Comparison of ENCODE assay signal across 1 cellular context in the genomic region with DNA sequence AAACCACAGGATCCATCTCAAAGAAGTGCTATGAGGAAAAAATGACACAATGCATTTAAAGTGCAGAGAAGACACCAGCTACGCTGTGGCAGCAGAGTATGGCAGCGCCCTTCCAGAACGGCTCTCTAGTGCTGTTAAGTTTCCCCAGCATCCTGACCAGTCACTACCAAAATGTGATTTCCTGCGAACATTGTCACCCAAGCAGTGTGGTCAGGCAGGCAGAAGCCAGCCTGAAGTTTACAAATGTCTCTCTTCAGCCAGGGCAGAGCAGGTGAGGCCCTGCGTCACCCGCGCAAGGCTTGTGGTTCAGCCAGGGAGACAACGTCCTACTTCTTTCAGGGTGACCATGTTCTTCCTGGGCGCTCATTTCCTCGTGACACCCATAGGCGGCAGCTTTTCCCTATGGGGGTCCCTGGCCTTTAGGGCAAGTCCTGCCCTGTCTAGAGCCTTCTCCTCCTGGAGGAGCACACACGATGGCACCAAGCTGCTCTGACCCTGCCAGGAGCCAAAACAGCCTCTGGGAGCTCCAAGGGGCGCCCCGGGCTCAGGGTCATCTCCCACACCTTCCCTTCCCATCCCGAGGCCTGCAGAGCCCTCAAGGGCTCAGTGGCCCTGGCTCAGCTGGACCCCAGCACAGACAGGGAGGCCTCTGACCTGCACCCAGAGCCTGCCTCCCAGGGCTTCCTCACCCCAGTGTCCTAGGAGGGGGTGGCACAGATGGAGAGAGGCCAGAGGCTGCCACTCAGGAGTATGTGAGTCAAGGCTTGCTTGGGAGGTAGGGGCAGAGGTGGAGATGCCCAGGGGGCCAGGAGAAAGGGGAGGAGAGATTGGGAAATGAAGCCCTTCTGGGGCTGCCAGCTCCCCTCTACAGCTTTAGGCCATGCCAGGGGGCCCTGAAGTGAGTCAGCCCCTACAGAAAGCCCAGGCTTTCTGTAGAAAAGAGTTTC.
TF ChIP-seq lines count a peak whose summit lies in the region.

No MANE protein-coding gene starts in this region.

TF ChIP-seq in HepG2, 621 proteins besides CTCF, POLR2A, EP300 and RAD21 (continued from another document and continues in another):
- TF ChIP-seq, protein P1, sequence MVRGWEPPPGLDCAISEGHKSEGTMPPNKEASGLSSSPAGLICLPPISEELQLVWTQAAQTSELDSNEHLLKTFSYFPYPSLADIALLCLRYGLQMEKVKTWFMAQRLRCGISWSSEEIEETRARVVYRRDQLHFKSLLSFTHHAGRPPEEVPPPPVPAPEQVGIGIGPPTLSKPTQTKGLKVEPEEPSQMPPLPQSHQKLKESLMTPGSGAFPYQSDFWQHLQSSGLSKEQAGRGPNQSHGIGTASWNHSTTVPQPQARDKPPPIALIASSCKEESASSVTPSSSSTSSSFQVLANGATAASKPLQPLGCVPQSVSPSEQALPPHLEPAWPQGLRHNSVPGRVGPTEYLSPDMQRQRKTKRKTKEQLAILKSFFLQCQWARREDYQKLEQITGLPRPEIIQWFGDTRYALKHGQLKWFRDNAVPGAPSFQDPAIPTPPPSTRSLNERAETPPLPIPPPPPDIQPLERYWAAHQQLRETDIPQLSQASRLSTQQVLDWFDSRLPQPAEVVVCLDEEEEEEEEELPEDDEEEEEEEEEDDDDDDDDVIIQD (CRISPR knock-in tag; IDR thresholded peaks at IDR 0.05; ENCODE audit: low read depth): peak; percentile 25; the same call in 1 of the 2 replicates
- TF ChIP-seq, protein P2, sequence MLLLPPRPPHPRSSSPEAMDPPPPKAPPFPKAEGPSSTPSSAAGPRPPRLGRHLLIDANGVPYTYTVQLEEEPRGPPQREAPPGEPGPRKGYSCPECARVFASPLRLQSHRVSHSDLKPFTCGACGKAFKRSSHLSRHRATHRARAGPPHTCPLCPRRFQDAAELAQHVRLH (CRISPR knock-in tag; IDR thresholded peaks at IDR 0.05; ENCODE audit: borderline replicate concordance, low read depth): peak; percentile 94
- TF ChIP-seq ZNF724P (CRISPR knock-in tag; IDR thresholded peaks at IDR 0.05; ENCODE audit: borderline replicate concordance) (no peak), HOXD1 (CRISPR knock-in tag; IDR thresholded peaks at IDR 0.05) (peak; percentile 16; the same call in 1 of the 2 replicates), POLR2G (IDR thresholded peaks at IDR 0.05; ENCODE audit: low read depth, low read length) (no peak; the same call in 1 of the 2 replicates), NFE2L2 (IDR thresholded peaks at IDR 0.05; ENCODE audit: low read length) (no peak), ZFP62 (CRISPR knock-in tag; IDR thresholded peaks at IDR 0.05) (no peak), PLRG1 (conservative IDR thresholded peaks at IDR 0.05) (no peak), SOX13 (IDR thresholded peaks at IDR 0.05) (no peak), SOX13 (CRISPR knock-in tag; conservative IDR thresholded peaks at IDR 0.05 in 1 of 2, IDR thresholded peaks at IDR 0.05 in 1 of 2) (peak in 1 of 2 experiments; percentile 45; a peak in 1 of 4 replicates), ZNF101 (CRISPR knock-in tag; IDR thresholded peaks at IDR 0.05; ENCODE audit: borderline replicate concordance, low read depth) (no peak), NR2C2 (CRISPR knock-in tag; IDR thresholded peaks at IDR 0.05; ENCODE audit: borderline replicate concordance) (peak; percentile 42; the same call in 1 of the 2 replicates), ZNF329 (CRISPR knock-in tag; IDR thresholded peaks at IDR 0.05; ENCODE audit: low read depth) (no peak), ZFP36L2 (CRISPR knock-in tag; IDR thresholded peaks at IDR 0.05) (no peak), FOXC1 (CRISPR knock-in tag; IDR thresholded peaks at IDR 0.05; ENCODE audit: borderline replicate concordance) (no peak), IKZF1 (IDR thresholded peaks at IDR 0.05) (no peak), ZNF577 (CRISPR knock-in tag; IDR thresholded peaks at IDR 0.05; ENCODE audit: borderline replicate concordance, low read depth) (no peak), XRCC5 (optimal IDR thresholded peaks at IDR 0.05; ENCODE audit: low read length) (peak; percentile 83), ZBTB38 (CRISPR knock-in tag; IDR thresholded peaks at IDR 0.05) (peak; percentile 89; the same call in 1 of the 2 replicates), ELF1 (CRISPR knock-in tag; IDR thresholded peaks at IDR 0.05) (peak; percentile 66), ZNF746 (CRISPR knock-in tag; IDR thresholded peaks at IDR 0.05) (no peak), MZF1 (CRISPR knock-in tag; IDR thresholded peaks at IDR 0.05; ENCODE audit: borderline replicate concordance) (0 out of 2 replicates have a peak, but pooled peaks have one; percentile 91), KDM4B (CRISPR knock-in tag; IDR thresholded peaks at IDR 0.05) (peak; percentile 71; the same call in 1 of the 2 replicates), ZNF383 (CRISPR knock-in tag; IDR thresholded peaks at IDR 0.05; ENCODE audit: borderline replicate concordance) (peak; percentile 82; the same call in 1 of the 2 replicates), ZNF816 (CRISPR knock-in tag; IDR thresholded peaks at IDR 0.05; ENCODE audit: borderline replicate concordance) (no peak), SRSF9 (IDR thresholded peaks at IDR 0.05; ENCODE audit: borderline replicate concordance, insufficient read depth, low read depth, low read length, poor library complexity, severe bottlenecking) (no peak), ZFP41 (CRISPR knock-in tag; IDR thresholded peaks at IDR 0.05; ENCODE audit: borderline replicate concordance) (no peak), FOXO1 (CRISPR knock-in tag; IDR thresholded peaks at IDR 0.05) (peak; percentile 58; the same call in 1 of the 2 replicates), TBP (CRISPR knock-in tag; IDR thresholded peaks at IDR 0.05) (no peak), ZFP82 (CRISPR knock-in tag; IDR thresholded peaks at IDR 0.05; ENCODE audit: borderline replicate concordance) (no peak), SIX1 (CRISPR knock-in tag; IDR thresholded peaks at IDR 0.05; ENCODE audit: borderline replicate concordance) (peak; percentile 45; the same call in 1 of the 2 replicates), ZNF629 (CRISPR knock-in tag; conservative IDR thresholded peaks at IDR 0.05) (peak; percentile 50; the same call in 1 of the 2 replicates), SRY (CRISPR knock-in tag; IDR thresholded peaks at IDR 0.05) (no peak), ZNF83 (CRISPR knock-in tag; IDR thresholded peaks at IDR 0.05; ENCODE audit: borderline replicate concordance) (0 out of 2 replicates have a peak, but pooled peaks have one; percentile 22), JUNB (CRISPR knock-in tag; IDR thresholded peaks at IDR 0.05; ENCODE audit: borderline replicate concordance) (no peak), PHF21A (CRISPR knock-in tag; IDR thresholded peaks at IDR 0.05) (no peak), KLF11 (CRISPR knock-in tag; IDR thresholded peaks at IDR 0.05) (peak; percentile 43; the same call in 1 of the 2 replicates), FOXK2 (IDR thresholded peaks at IDR 0.05) (no peak), POGZ (CRISPR knock-in tag; IDR thresholded peaks at IDR 0.05) (no peak; the same call in 1 of the 2 replicates), ZSCAN30 (CRISPR knock-in tag; IDR thresholded peaks at IDR 0.05) (no peak), U2AF1 (optimal IDR thresholded peaks at IDR 0.05; ENCODE audit: low read depth, low read length) (no peak), ZNF460 (CRISPR knock-in tag; IDR thresholded peaks at IDR 0.05; ENCODE audit: borderline replicate concordance) (no peak), SP5 (CRISPR knock-in tag; IDR thresholded peaks at IDR 0.05; ENCODE audit: borderline replicate concordance, low read depth) (peak; percentile 69), ZC3H4 (CRISPR knock-in tag; IDR thresholded peaks at IDR 0.05; ENCODE audit: borderline replicate concordance) (no peak), JUN (CRISPR knock-in tag; IDR thresholded peaks at IDR 0.05) (0 out of 2 replicates have a peak, but pooled peaks have one; percentile 37), NR2F6 (IDR thresholded peaks at IDR 0.05) (no peak), NR2F6 (CRISPR knock-in tag; IDR thresholded peaks at IDR 0.05) (peak; percentile 61), ZMYM3 (CRISPR knock-in tag; IDR thresholded peaks at IDR 0.05) (peak; percentile 70), XBP1 (CRISPR knock-in tag; IDR thresholded peaks at IDR 0.05) (peak; percentile 42; the same call in 1 of the 2 replicates), ATF7 (IDR thresholded peaks at IDR 0.05) (no peak), ATF7 (CRISPR knock-in tag; IDR thresholded peaks at IDR 0.05) (no peak), RFXAP (CRISPR knock-in tag; IDR thresholded peaks at IDR 0.05; ENCODE audit: borderline replicate concordance) (0 out of 2 replicates have a peak, but pooled peaks have one; percentile 65), ZNF24 (IDR thresholded peaks at IDR 0.05) (no peak), GATA4 (IDR thresholded peaks at IDR 0.05; ENCODE audit: borderline replicate concordance, low read depth) (no peak), DNMT1 (CRISPR knock-in tag; IDR thresholded peaks at IDR 0.05) (no peak), NFATC3 (CRISPR knock-in tag; IDR thresholded peaks at IDR 0.05) (peak; percentile 74; the same call in 1 of the 2 replicates), ZNF652 (CRISPR knock-in tag; IDR thresholded peaks at IDR 0.05; ENCODE audit: borderline replicate concordance, low read depth) (no peak), SMARCE1 (IDR thresholded peaks at IDR 0.05; ENCODE audit: borderline replicate concordance) (no peak)
- TF ChIP-seq, protein P3, sequence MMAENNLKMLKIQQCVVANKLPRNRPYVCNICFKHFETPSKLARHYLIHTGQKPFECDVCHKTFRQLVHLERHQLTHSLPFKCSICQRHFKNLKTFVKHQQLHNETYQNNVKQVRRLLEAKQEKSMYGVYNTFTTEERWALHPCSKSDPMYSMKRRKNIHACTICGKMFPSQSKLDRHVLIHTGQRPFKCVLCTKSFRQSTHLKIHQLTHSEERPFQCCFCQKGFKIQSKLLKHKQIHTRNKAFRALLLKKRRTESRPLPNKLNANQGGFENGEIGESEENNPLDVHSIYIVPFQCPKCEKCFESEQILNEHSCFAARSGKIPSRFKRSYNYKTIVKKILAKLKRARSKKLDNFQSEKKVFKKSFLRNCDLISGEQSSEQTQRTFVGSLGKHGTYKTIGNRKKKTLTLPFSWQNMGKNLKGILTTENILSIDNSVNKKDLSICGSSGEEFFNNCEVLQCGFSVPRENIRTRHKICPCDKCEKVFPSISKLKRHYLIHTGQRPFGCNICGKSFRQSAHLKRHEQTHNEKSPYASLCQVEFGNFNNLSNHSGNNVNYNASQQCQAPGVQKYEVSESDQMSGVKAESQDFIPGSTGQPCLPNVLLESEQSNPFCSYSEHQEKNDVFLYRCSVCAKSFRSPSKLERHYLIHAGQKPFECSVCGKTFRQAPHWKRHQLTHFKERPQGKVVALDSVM (CRISPR knock-in tag; IDR thresholded peaks at IDR 0.05): no peak
- TF ChIP-seq, protein P4, sequence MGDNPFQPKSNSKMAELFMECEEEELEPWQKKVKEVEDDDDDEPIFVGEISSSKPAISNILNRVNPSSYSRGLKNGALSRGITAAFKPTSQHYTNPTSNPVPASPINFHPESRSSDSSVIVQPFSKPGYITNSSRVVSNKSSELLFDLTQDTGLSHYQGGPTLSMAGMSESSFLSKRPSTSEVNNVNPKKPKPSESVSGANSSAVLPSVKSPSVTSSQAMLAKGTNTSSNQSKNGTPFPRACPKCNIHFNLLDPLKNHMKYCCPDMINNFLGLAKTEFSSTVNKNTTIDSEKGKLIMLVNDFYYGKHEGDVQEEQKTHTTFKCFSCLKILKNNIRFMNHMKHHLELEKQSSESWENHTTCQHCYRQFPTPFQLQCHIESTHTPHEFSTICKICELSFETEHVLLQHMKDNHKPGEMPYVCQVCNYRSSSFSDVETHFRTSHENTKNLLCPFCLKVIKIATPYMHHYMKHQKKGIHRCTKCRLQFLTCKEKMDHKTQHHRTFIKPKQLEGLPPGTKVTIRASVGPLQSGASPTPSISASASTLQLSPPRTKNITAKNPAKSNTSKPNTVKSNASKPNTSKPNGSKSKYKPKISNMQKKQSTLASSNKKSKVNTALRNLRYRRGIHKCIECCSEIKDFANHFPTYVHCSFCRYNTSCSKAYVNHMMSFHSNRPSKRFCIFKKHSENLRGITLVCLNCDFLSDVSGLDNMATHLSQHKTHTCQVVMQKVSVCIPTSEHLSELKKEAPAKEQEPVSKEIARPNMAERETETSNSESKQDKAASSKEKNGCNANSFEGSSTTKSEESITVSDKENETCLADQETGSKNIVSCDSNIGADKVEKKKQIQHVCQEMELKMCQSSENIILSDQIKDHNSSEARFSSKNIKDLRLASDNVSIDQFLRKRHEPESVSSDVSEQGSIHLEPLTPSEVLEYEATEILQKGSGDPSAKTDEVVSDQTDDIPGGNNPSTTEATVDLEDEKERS (CRISPR knock-in tag; IDR thresholded peaks at IDR 0.05): peak; percentile 85
- TF ChIP-seq, protein P5, sequence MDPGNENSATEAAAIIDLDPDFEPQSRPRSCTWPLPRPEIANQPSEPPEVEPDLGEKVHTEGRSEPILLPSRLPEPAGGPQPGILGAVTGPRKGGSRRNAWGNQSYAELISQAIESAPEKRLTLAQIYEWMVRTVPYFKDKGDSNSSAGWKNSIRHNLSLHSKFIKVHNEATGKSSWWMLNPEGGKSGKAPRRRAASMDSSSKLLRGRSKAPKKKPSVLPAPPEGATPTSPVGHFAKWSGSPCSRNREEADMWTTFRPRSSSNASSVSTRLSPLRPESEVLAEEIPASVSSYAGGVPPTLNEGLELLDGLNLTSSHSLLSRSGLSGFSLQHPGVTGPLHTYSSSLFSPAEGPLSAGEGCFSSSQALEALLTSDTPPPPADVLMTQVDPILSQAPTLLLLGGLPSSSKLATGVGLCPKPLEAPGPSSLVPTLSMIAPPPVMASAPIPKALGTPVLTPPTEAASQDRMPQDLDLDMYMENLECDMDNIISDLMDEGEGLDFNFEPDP (CRISPR knock-in tag; conservative IDR thresholded peaks at IDR 0.05): no peak
- TF ChIP-seq, protein P6, sequence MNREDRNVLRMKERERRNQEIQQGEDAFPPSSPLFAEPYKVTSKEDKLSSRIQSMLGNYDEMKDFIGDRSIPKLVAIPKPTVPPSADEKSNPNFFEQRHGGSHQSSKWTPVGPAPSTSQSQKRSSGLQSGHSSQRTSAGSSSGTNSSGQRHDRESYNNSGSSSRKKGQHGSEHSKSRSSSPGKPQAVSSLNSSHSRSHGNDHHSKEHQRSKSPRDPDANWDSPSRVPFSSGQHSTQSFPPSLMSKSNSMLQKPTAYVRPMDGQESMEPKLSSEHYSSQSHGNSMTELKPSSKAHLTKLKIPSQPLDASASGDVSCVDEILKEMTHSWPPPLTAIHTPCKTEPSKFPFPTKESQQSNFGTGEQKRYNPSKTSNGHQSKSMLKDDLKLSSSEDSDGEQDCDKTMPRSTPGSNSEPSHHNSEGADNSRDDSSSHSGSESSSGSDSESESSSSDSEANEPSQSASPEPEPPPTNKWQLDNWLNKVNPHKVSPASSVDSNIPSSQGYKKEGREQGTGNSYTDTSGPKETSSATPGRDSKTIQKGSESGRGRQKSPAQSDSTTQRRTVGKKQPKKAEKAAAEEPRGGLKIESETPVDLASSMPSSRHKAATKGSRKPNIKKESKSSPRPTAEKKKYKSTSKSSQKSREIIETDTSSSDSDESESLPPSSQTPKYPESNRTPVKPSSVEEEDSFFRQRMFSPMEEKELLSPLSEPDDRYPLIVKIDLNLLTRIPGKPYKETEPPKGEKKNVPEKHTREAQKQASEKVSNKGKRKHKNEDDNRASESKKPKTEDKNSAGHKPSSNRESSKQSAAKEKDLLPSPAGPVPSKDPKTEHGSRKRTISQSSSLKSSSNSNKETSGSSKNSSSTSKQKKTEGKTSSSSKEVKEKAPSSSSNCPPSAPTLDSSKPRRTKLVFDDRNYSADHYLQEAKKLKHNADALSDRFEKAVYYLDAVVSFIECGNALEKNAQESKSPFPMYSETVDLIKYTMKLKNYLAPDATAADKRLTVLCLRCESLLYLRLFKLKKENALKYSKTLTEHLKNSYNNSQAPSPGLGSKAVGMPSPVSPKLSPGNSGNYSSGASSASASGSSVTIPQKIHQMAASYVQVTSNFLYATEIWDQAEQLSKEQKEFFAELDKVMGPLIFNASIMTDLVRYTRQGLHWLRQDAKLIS (CRISPR knock-in tag; IDR thresholded peaks at IDR 0.05): no peak
